17 cellular contexts compared by ENCODE assay signal in genomic region chr3:42216820-42217416, GRCh38. TPM values are rescaled to one million over a fixed set of nuclear protein-coding genes. Genes with fewer than 3 reads are reported as not detected.
DNase-seq lines count a peak whose midpoint lies in the region; ATAC-seq and TF ChIP-seq lines count a peak whose summit lies in the region.
"Had no signal": no experiment of that assay in that cellular context is flagged by ENCODE, and none has a peak within 500 bp of the region (broad histone marks: within the 10 kb centered on the region; RNA-seq: fewer than 3 reads in every experiment).

No MANE protein-coding gene starts in this region.

- H3K27me3 Mint-ChIP-seq in effector memory CD8-positive, alpha-beta T cell: no peaks in the 10 kb centered on the region
- H3K27me3 Mint-ChIP-seq in stimulated activated naive CD8-positive, alpha-beta T cell treated with anti-CD3 and anti-CD28 coated beads, Interleukin-15, amount 100 ng/mL, for 72 hours: no peaks in the 10 kb centered on the region
- H3K27me3 Mint-ChIP-seq: progenitor cell of endocrine pancreas had no signal

- peaks cover 36 to 48% of the 10 kb centered on the region in 2 donors for H3K4me1 Mint-ChIP-seq in effector memory CD8-positive, alpha-beta T cell (ENCODE audit: low read depth in 2 of 2)
- H3K4me1 Mint-ChIP-seq in stimulated activated naive CD8-positive, alpha-beta T cell treated with anti-CD3 and anti-CD28 coated beads, Interleukin-15, amount 100 ng/mL, for 72 hours: peaks cover 81% of the 10 kb centered on the region

- H3K9me3 Mint-ChIP-seq in effector memory CD8-positive, alpha-beta T cell: no peaks in the 10 kb centered on the region
- H3K9me3 Mint-ChIP-seq in stimulated activated naive CD8-positive, alpha-beta T cell treated with anti-CD3 and anti-CD28 coated beads, Interleukin-15, amount 100 ng/mL, for 72 hours: no peaks in the 10 kb centered on the region

- H3K4me1 ChIP-seq in lower lobe of right lung: peaks cover 17% of the 10 kb centered on the region

- H3K36me3 Mint-ChIP-seq in effector memory CD8-positive, alpha-beta T cell (ENCODE audit: insufficient read depth): peaks cover 9% of the 10 kb centered on the region

- H3K4me3 Mint-ChIP-seq in effector memory CD8-positive, alpha-beta T cell: peak overlapping the region; percentile 60 to 61
- peak overlapping the region; percentile 62 to 77 for H3K4me3 Mint-ChIP-seq in stimulated activated naive CD8-positive, alpha-beta T cell treated with anti-CD3 and anti-CD28 coated beads, Interleukin-15, amount 100 ng/mL, for 72 hours

- H3K27ac ChIP-seq in lower lobe of right lung: no peak overlapping the region

- peak overlapping the region; percentile 83 to 95 for H3K27ac Mint-ChIP-seq in effector memory CD8-positive, alpha-beta T cell
- H3K27ac Mint-ChIP-seq in stimulated activated naive CD8-positive, alpha-beta T cell treated with anti-CD3 and anti-CD28 coated beads, Interleukin-15, amount 100 ng/mL, for 72 hours: peak overlapping the region; percentile 68 to 90
- H3K27ac Mint-ChIP-seq: progenitor cell of endocrine pancreas had no signal

- H3K36me3 ChIP-seq in lower lobe of right lung: peaks cover 72% of the 10 kb centered on the region

- intact Hi-C loops in lower lobe of right lung (cut with DNase I): no loop called here

- no peak overlapping the region for H3K4me3 ChIP-seq in lower lobe of right lung

- H3K9me3 ChIP-seq in lower lobe of right lung: no peaks in the 10 kb centered on the region

- DNase-seq in activated gamma-delta T cell treated with Interleukin-2 at 50 U/mL for 16 hours: peak; percentile 40
- no peak for DNase-seq in activated gamma-delta T cell (lab: John Stamatoyannopoulos, UW)
- peak; percentile 3 for DNase-seq in RKO (ENCODE audit: low spot score)
- peak in 1 of 3 experiments; percentile 24 for DNase-seq in effector memory CD8-positive, alpha-beta T cell
- no peak for DNase-seq in stimulated activated naive CD8-positive, alpha-beta T cell treated with anti-CD3 and anti-CD28 coated beads, Interleukin-15, amount 100 ng/mL, for 72 hours
- DNase-seq in lower lobe of right lung: no peak
- no peak for DNase-seq in DMS53 treated with DMSO at 0.1 percent for 48 hours (lab: John Stamatoyannopoulos, UW; ENCODE audit: unreplicated experiment)
- no peak for DNase-seq in G401 (ENCODE audit: low spot score)
- DNase-seq: AML-193; glutamatergic neuron; NCI-H2081; OCI-M1; stimulated activated CD4-positive, alpha-beta T cell treated with anti-CD3 and anti-CD28 coated beads, Interleukin-2, amount 100 ng/mL, for 48 hours; T-helper 9 cell had no signal

- in situ Hi-C loops in G401 (cut with HindIII; ENCODE audit: low sequenced_read_pairs): no loop called here

- TF ChIP-seq CTCF in lower lobe of right lung (IDR thresholded peaks at IDR 0.05): no peak

- ATAC-seq in effector memory CD8-positive, alpha-beta T cell (replicated peaks): peak; percentile 60
- ATAC-seq in stimulated activated naive CD8-positive, alpha-beta T cell treated with anti-CD3 and anti-CD28 coated beads, Interleukin-15, amount 100 ng/mL, for 72 hours: peak; percentile 33
- no peak for ATAC-seq in lower lobe of right lung

- H3K27me3 ChIP-seq in lower lobe of right lung (ENCODE audit: low read depth): no peaks in the 10 kb centered on the region

RNA-seq across cellular contexts. Expression of gene CCK, which starts 49.1 kb away (rescaled TPM):
- not detected for total RNA-seq in lower lobe of right lung
- not detected in 2 replicates for total RNA-seq in G401 (2014; rRNA removed; shearing (Covaris generic))
- total RNA-seq: dermis microvascular lymphatic vessel endothelial cell, subcutaneous adipose tissue had no signal

Comparison
In these comparisons a context has a peak if more than half of its experiments do, and no peak if none do; other contexts are left out.
1. DNase-seq: peak in activated gamma-delta T cell treated with Interleukin-2 at 50 U/mL for 16 hours (single experiment) and RKO (single experiment); none in activated gamma-delta T cell (single experiment), stimulated activated naive CD8-positive, alpha-beta T cell treated with anti-CD3 and anti-CD28 coated beads, Interleukin-15, amount 100 ng/mL, for 72 hours (0 of 2), lower lobe of right lung (single experiment), DMS53 treated with DMSO at 0.1 percent for 48 hours (single experiment) and G401 (single experiment).
2. ATAC-seq: peak in effector memory CD8-positive, alpha-beta T cell (single experiment) and stimulated activated naive CD8-positive, alpha-beta T cell treated with anti-CD3 and anti-CD28 coated beads, Interleukin-15, amount 100 ng/mL, for 72 hours (single experiment); none in lower lobe of right lung (0 of 2).